Comparison of ENCODE assay signal across 8 cellular contexts in the genomic region with DNA sequence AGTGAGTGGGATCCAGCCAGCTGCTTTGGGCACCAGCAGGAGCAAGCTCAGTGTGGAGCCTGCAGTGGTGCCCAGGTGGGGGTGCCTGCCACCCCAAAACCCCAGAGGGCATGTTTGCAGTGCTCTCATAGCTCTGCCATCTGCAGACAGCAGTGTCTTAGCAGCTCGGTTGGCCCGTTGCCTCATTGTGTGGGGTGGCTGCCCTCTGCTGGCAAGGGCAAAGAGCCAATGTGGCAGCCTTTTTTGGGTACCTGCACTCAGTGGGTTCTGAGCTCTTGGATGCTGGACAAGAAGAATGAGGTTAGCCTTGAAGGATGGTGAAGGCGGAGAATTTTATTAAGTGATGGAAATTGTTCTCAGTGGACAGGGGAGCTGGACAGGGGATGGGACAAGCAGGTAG. TPM values are rescaled to one million over a fixed set of nuclear protein-coding genes. Genes with fewer than 3 reads are reported as not detected.
A peak's percentile ranks its signal among the peaks of the same experiment; 100 is the strongest.
DNase-seq lines count a peak whose midpoint lies in the region; ATAC-seq and TF ChIP-seq lines count a peak whose summit lies in the region.

No MANE protein-coding gene starts in this region.

- H3K79me2 ChIP-seq in MM.1S (ENCODE audit: low read length), result no peaks in the 10 kb centered on the region

- H3K9me3 ChIP-seq in MM.1S (replicated peaks; ENCODE audit: insufficient read depth, low read length), result no peaks in the 10 kb centered on the region

- H3K9me2 ChIP-seq in MM.1S (replicated peaks; ENCODE audit: insufficient read depth, low read length), result no peaks in the 10 kb centered on the region

- no peaks in the 10 kb centered on the region for H3K27me3 ChIP-seq in MM.1S (replicated peaks; ENCODE audit: insufficient read depth, low read length)

- no peak overlapping the region for H3K9ac ChIP-seq in MM.1S (ENCODE audit: low read length)

- no peaks in the 10 kb centered on the region for H3K4me1 ChIP-seq in MM.1S (ENCODE audit: low read length)

- ATAC-seq in GM19372 (IDR thresholded peaks at IDR 0.05; ENCODE audit: low read depth, unreplicated experiment), result peak; percentile 58

- no peak overlapping the region for H3K27ac Mint-ChIP-seq in osteocyte (ENCODE audit: unreplicated experiment)

- no peaks in the 10 kb centered on the region for H3K27me3 Mint-ChIP-seq in osteocyte (ENCODE audit: unreplicated experiment)

- no peaks in the 10 kb centered on the region for H3K36me3 Mint-ChIP-seq in osteocyte (ENCODE audit: unreplicated experiment)

- H4K20me1 ChIP-seq in MM.1S (ENCODE audit: insufficient read depth, low read length), result no peaks in the 10 kb centered on the region

- no peak overlapping the region for H2AFZ ChIP-seq in MM.1S (ENCODE audit: low read length)

- TF ChIP-seq CTCF in MM.1S (IDR thresholded peaks at IDR 0.05; ENCODE audit: low read length) (peak; percentile 96), osteocyte (IDR thresholded peaks at IDR 0.05) (no peak)

- no peak overlapping the region for H3K4me3 Mint-ChIP-seq in osteocyte (ENCODE audit: unreplicated experiment)

- H3F3A ChIP-seq in MM.1S (ENCODE audit: insufficient read depth, low read length), result no peaks in the 10 kb centered on the region

- no peak overlapping the region for H3K4me2 ChIP-seq in MM.1S (ENCODE audit: low read depth, low read length)

- H3K36me3 ChIP-seq in MM.1S (replicated peaks; ENCODE audit: insufficient read depth, low read length), result no peaks in the 10 kb centered on the region

- H3K4me1 Mint-ChIP-seq in osteocyte (ENCODE audit: unreplicated experiment), result no peaks in the 10 kb centered on the region

- no peak overlapping the region for H3K4me3 ChIP-seq in MM.1S (ENCODE audit: low read length)

- no peaks in the 10 kb centered on the region for H3K9me3 Mint-ChIP-seq in osteocyte (ENCODE audit: unreplicated experiment)

- DNase-seq in Ammon's horn (ENCODE audit: low spot score) (peak; percentile 60), MM.1S (peak; percentile 88), T-helper 9 cell (peak; percentile 58), astrocyte of the hippocampus (ENCODE audit: low read depth, low spot score) (peak; percentile 25), left kidney (ENCODE audit: low read depth, low spot score) (peak; percentile 13), osteocyte (ENCODE audit: extremely low spot score, unreplicated experiment) (no peak)
- peak; percentile 56 to 62 for DNase-seq in stimulated activated CD8-positive, alpha-beta memory T cell treated with anti-CD3 and anti-CD28 coated beads, Interleukin-2, amount 100 ng/mL, for 48 hours (ENCODE audit: low read depth in 2 of 2)

- H3K27ac ChIP-seq in MM.1S (ENCODE audit: low read length), result no peak overlapping the region

RNA-seq across cellular contexts. Expression of a gene that starts 52.3 kb away (rescaled TPM):
- total RNA-seq in osteocyte, result not detected in 2 replicates

RNA-seq across cellular contexts. Expression of a gene that starts 54.1 kb away (rescaled TPM):
- total RNA-seq in osteocyte, result not detected in 2 replicates
